Comparison of ENCODE assay signal across 8 cellular contexts in genomic region chr14:39433452-39433813, GRCh38. TPM values are rescaled to one million over a fixed set of nuclear protein-coding genes. Genes with fewer than 3 reads are reported as not detected.
DNase-seq lines count a peak whose midpoint lies in the region; ATAC-seq and TF ChIP-seq lines count a peak whose summit lies in the region.

No MANE protein-coding gene starts in this region.

- H3K4me3 ChIP-seq in CD4-positive, CD25-positive, alpha-beta regulatory T cell (ENCODE audit: low read depth, low read length): peak overlapping the region; percentile 85
- peak overlapping the region; percentile 73 for H3K4me3 ChIP-seq in ectodermal cell (ENCODE audit: insufficient read depth, low read depth, low read length)

- peak overlapping the region; percentile 99 for H3K27ac ChIP-seq in CD4-positive, CD25-positive, alpha-beta regulatory T cell (ENCODE audit: insufficient read depth, low read length, poor library complexity, severe bottlenecking)
- H3K27ac ChIP-seq in ectodermal cell (ENCODE audit: insufficient read depth, low read depth, low read length, poor library complexity, severe bottlenecking): peak overlapping the region; percentile 96

- peak overlapping the region; percentile 90 to 100 (median 97) for H3K27ac Mint-ChIP-seq in CD4-positive, CD25-positive, alpha-beta regulatory T cell
- peak overlapping the region; percentile 100 for H3K27ac Mint-ChIP-seq in nephron progenitor cell

- H3K27me3 ChIP-seq in CD4-positive, CD25-positive, alpha-beta regulatory T cell (ENCODE audit: control insufficient read depth, insufficient read depth, low read length): no peaks in the 10 kb centered on the region
- H3K27me3 ChIP-seq in ectodermal cell (ENCODE audit: control insufficient read depth, insufficient read depth, low read length, poor library complexity, severe bottlenecking): no peaks in the 10 kb centered on the region

- H3K9me3 ChIP-seq in CD4-positive, CD25-positive, alpha-beta regulatory T cell (ENCODE audit: control insufficient read depth in 2 of 2, low read length in 2 of 2): no peaks in the 10 kb centered on the region
- H3K9me3 ChIP-seq in ectodermal cell (ENCODE audit: control insufficient read depth, low read length): no peaks in the 10 kb centered on the region

- no peak for ATAC-seq in CD4-positive, CD25-positive, alpha-beta regulatory T cell (ENCODE audit: low read depth in 2 of 2)
- no peak for ATAC-seq in HG03378 (IDR thresholded peaks at IDR 0.05; ENCODE audit: unreplicated experiment)

- WGBS in ectodermal cell, 2 experiments: 39 to 61% methylated on average over 7 of the region's 8 CpGs

- H3K4me1 Mint-ChIP-seq in CD4-positive, CD25-positive, alpha-beta regulatory T cell: peaks cover 25 to 40% (median 31%) of the 10 kb centered on the region in 4 donors
- H3K4me1 Mint-ChIP-seq in nephron progenitor cell: peaks cover 34% of the 10 kb centered on the region

- H3K36me3 ChIP-seq in CD4-positive, CD25-positive, alpha-beta regulatory T cell (ENCODE audit: control insufficient read depth, insufficient read depth, low read length): no peaks in the 10 kb centered on the region
- no peaks in the 10 kb centered on the region for H3K36me3 ChIP-seq in ectodermal cell (ENCODE audit: control insufficient read depth, insufficient read depth, low read length)

- TF ChIP-seq CTCF in nephron progenitor cell (IDR thresholded peaks at IDR 0.05): no peak

- peak overlapping the region; percentile 94 to 99 (median 99) for H3K4me3 Mint-ChIP-seq in CD4-positive, CD25-positive, alpha-beta regulatory T cell
- peak overlapping the region; percentile 99 for H3K4me3 Mint-ChIP-seq in nephron progenitor cell

- H3K36me3 Mint-ChIP-seq in CD4-positive, CD25-positive, alpha-beta regulatory T cell: peaks cover 5% of the 10 kb centered on the region
- H3K36me3 Mint-ChIP-seq in nephron progenitor cell (ENCODE audit: low read depth): no peaks in the 10 kb centered on the region

- H3K9me3 Mint-ChIP-seq in CD4-positive, CD25-positive, alpha-beta regulatory T cell: peaks cover 0 to 2% (median 0%) of the 10 kb centered on the region in 7 donors
- no peaks in the 10 kb centered on the region for H3K9me3 Mint-ChIP-seq in nephron progenitor cell

- no peak for DNase-seq in CD4-positive, CD25-positive, alpha-beta regulatory T cell
- DNase-seq in NCI-H1105 (lab: John Stamatoyannopoulos, UW): peak; percentile 14
- DNase-seq in nephron progenitor cell: no peak
- DNase-seq in stimulated activated CD4-positive, alpha-beta T cell treated with anti-CD3 and anti-CD28 coated beads, Interleukin-15, amount 100 ng/mL, for 24 hours: no peak
- no peak for DNase-seq in NCI-H226
- no peak for DNase-seq in midbrain (lab: John Stamatoyannopoulos, UW)

- H3K4me1 ChIP-seq in CD4-positive, CD25-positive, alpha-beta regulatory T cell (ENCODE audit: control insufficient read depth, insufficient read depth, low read length, poor library complexity, severe bottlenecking): peaks cover 39% of the 10 kb centered on the region
- H3K4me1 ChIP-seq in ectodermal cell (ENCODE audit: control insufficient read depth, insufficient read depth, low read length): peaks cover 8% of the 10 kb centered on the region

- H3K27me3 Mint-ChIP-seq in CD4-positive, CD25-positive, alpha-beta regulatory T cell: peaks cover 4% of the 10 kb centered on the region
- no peaks in the 10 kb centered on the region for H3K27me3 Mint-ChIP-seq in nephron progenitor cell (ENCODE audit: low read depth, poor library complexity)

RNA-seq across cellular contexts. Expression of gene FBXO33, which starts 1.2 kb away (rescaled TPM):
- total RNA-seq in CD4-positive, CD25-positive, alpha-beta regulatory T cell: 59.9 TPM
- polyA plus RNA-seq in CD4-positive, CD25-positive, alpha-beta regulatory T cell: 10 to 100 TPM; 16.0 to 20.2 (median 17.4) TPM
- 13.3 TPM for polyA plus RNA-seq in ectodermal cell (2013, experiment 1 of 4)
- polyA plus RNA-seq in ectodermal cell (2013, experiment 2 of 4): 15.5 TPM
- polyA plus RNA-seq in ectodermal cell (2013, experiment 3 of 4): 13.5 TPM
- polyA plus RNA-seq in ectodermal cell (2013, experiment 4 of 4): 15.0 TPM
